Comparison of ENCODE assay signal across 18 cellular contexts in genomic region chr11:46387919-46388618, GRCh38. TPM values are rescaled to one million over a fixed set of nuclear protein-coding genes. Genes with fewer than 3 reads are reported as not detected.
A peak's percentile ranks its signal among the peaks of the same experiment; 100 is the strongest.
DNase-seq lines count a peak whose midpoint lies in the region; ATAC-seq and TF ChIP-seq lines count a peak whose summit lies in the region.
"Had no signal": no experiment of that assay in that cellular context is flagged by ENCODE, and none has a peak within 500 bp of the region (broad histone marks: within the 10 kb centered on the region; RNA-seq: fewer than 3 reads in every experiment).

No MANE protein-coding gene starts in this region.

- H3K36me3 ChIP-seq in breast epithelium, result no peaks in the 10 kb centered on the region
- H3K36me3 ChIP-seq: stomach had no signal

- H3K27ac Mint-ChIP-seq in stimulated activated naive CD8-positive, alpha-beta T cell treated with anti-CD3 and anti-CD28 coated beads, Interleukin-15, amount 100 ng/mL, for 72 hours, result no peak overlapping the region
- H3K27ac Mint-ChIP-seq in activated naive CD4-positive, alpha-beta T cell treated with anti-CD3 and anti-CD28 coated beads for 36 hours, result no peak overlapping the region
- H3K27ac Mint-ChIP-seq: activated B cell treated with CpG ODN at 0.5 μM for 24 hours had no signal

- peaks cover 61% of the 10 kb centered on the region for H3K4me1 Mint-ChIP-seq in stimulated activated naive CD8-positive, alpha-beta T cell treated with anti-CD3 and anti-CD28 coated beads, Interleukin-15, amount 100 ng/mL, for 72 hours
- peaks cover 23% of the 10 kb centered on the region for H3K4me1 Mint-ChIP-seq in activated naive CD4-positive, alpha-beta T cell treated with anti-CD3 and anti-CD28 coated beads for 36 hours (ENCODE audit: low read depth)

- no peak for TF ChIP-seq POLR2A in breast epithelium (IDR thresholded peaks at IDR 0.05)

- H3K27me3 ChIP-seq in breast epithelium, result peaks cover 22 to 47% of the 10 kb centered on the region in 2 donors

- no peak for TF ChIP-seq CTCF in breast epithelium (IDR thresholded peaks at IDR 0.05)

- peak; percentile 4 for ATAC-seq in stimulated activated naive CD8-positive, alpha-beta T cell treated with anti-CD3 and anti-CD28 coated beads, Interleukin-15, amount 100 ng/mL, for 72 hours
- no peak for ATAC-seq in stimulated activated naive CD8-positive, alpha-beta T cell treated with anti-CD3 and anti-CD28 coated beads, Interleukin-15, Interleukin-2, amounts not matched to agents 100 U/mL and 50 U/mL, for 24 hours

- H3K4me3 Mint-ChIP-seq in stimulated activated naive CD8-positive, alpha-beta T cell treated with anti-CD3 and anti-CD28 coated beads, Interleukin-15, amount 100 ng/mL, for 72 hours, result peak overlapping the region in 1 of 2 donors; percentile 48
- H3K4me3 Mint-ChIP-seq in activated naive CD4-positive, alpha-beta T cell treated with anti-CD3 and anti-CD28 coated beads for 36 hours, result no peak overlapping the region
- H3K4me3 Mint-ChIP-seq: activated B cell treated with CpG ODN at 0.5 μM for 24 hours had no signal

- peaks cover 79% of the 10 kb centered on the region for H3K27me3 Mint-ChIP-seq in stimulated activated naive CD8-positive, alpha-beta T cell treated with anti-CD3 and anti-CD28 coated beads, Interleukin-15, amount 100 ng/mL, for 72 hours
- H3K27me3 Mint-ChIP-seq in activated naive CD4-positive, alpha-beta T cell treated with anti-CD3 and anti-CD28 coated beads for 36 hours (ENCODE audit: low read depth), result peaks cover 55% of the 10 kb centered on the region

- peaks cover 20 to 29% of the 10 kb centered on the region in 2 donors for H3K4me1 ChIP-seq in breast epithelium

- H3K9me3 ChIP-seq in breast epithelium, result no peaks in the 10 kb centered on the region
- H3K9me3 ChIP-seq: HAP-1, stomach had no signal

- intact Hi-C loops in breast epithelium (cut with DNase I; ENCODE audit: low total_unique reads), result loop anchor here (10.0 kb wide), 1 partner anchor 147 kb away; no protein-coding TSS in a partner anchor
- intact Hi-C loops in activated naive CD4-positive, alpha-beta T cell treated with anti-CD3 and anti-CD28 coated beads for 36 hours (cut with micrococcal nuclease), result loop anchor here (5.0 kb wide), 1 partner anchor 284 kb away; no protein-coding TSS in a partner anchor

- H3K9me3 Mint-ChIP-seq in stimulated activated naive CD8-positive, alpha-beta T cell treated with anti-CD3 and anti-CD28 coated beads, Interleukin-15, amount 100 ng/mL, for 72 hours, result no peaks in the 10 kb centered on the region
- no peaks in the 10 kb centered on the region for H3K9me3 Mint-ChIP-seq in activated naive CD4-positive, alpha-beta T cell treated with anti-CD3 and anti-CD28 coated beads for 36 hours
- H3K9me3 Mint-ChIP-seq: activated B cell treated with CpG ODN at 0.5 μM for 24 hours had no signal

- H3K36me3 Mint-ChIP-seq in activated naive CD4-positive, alpha-beta T cell treated with anti-CD3 and anti-CD28 coated beads for 36 hours (ENCODE audit: low read depth), result no peaks in the 10 kb centered on the region

- no peak overlapping the region for H3K27ac ChIP-seq in breast epithelium
- H3K27ac ChIP-seq: C4-2B, stomach had no signal

- CTCF ChIA-PET in activated naive CD4-positive, alpha-beta T cell treated with anti-CD3 and anti-CD28 coated beads for 36 hours (lab: Charles Lee), result interaction anchor here (0.8 to 4.0 kb wide), 29 partner anchors 9 to 319 kb away, joined by 3 to 19 read pairs (median 5); partner anchors contain the start of genes ATG13 and HARBI1

- DNase-seq in stimulated activated naive CD8-positive, alpha-beta T cell treated with anti-CD3 and anti-CD28 coated beads, Interleukin-15, amount 100 ng/mL, for 72 hours, result no peak
- no peak for DNase-seq in stimulated activated naive CD8-positive, alpha-beta T cell treated with anti-CD3 and anti-CD28 coated beads, Interleukin-15, Interleukin-2, amounts not matched to agents 100 U/mL and 50 U/mL, for 24 hours
- DNase-seq in UCSD-AML1 (lab: John Stamatoyannopoulos, UW; ENCODE audit: unreplicated experiment) (peak; percentile 67), left kidney (ENCODE audit: low read depth, low spot score) (peak; percentile 71), breast epithelium (ENCODE audit: low spot score in 2 of 2) (no peak), putamen (ENCODE audit: low spot score) (no peak), NCI-H2029 (lab: John Stamatoyannopoulos, UW) (no peak)
- DNase-seq in activated naive CD4-positive, alpha-beta T cell treated with anti-CD3 and anti-CD28 coated beads for 36 hours, result no peak
- DNase-seq: activated B cell treated with CpG ODN at 0.5 μM for 24 hours; erythroblast; hypothalamus; mesenchymal stem cell; SHP77; stimulated activated CD4-positive, alpha-beta T cell treated with anti-CD3 and anti-CD28 coated beads, Interleukin-4, amount 100 ng/mL, for 4 hours; stomach had no signal

- H3K4me3 ChIP-seq in breast epithelium, result no peak overlapping the region
- H3K4me3 ChIP-seq: HAP-1, stomach had no signal

RNA-seq across cellular contexts. Expression of gene CHRM4, which starts 3.5 kb away (rescaled TPM):
- total RNA-seq in breast epithelium, result 1 to 10 TPM in 1 of 3 donors, under 1 TPM in 1, not detected in 1; 0.66 to 1.1 TPM
- not detected for total RNA-seq in activated naive CD4-positive, alpha-beta T cell treated with anti-CD3 and anti-CD28 coated beads for 36 hours
- total RNA-seq: renal cortical epithelial cell had no signal

RNA-seq across cellular contexts. Expression of gene MDK, which starts 6.6 kb away (rescaled TPM):
- total RNA-seq in breast epithelium, result 100 to 1,000 TPM in 1 of 3 donors, 10 to 100 TPM in 2; 20.5 to 115 (median 54.7) TPM
- total RNA-seq in activated naive CD4-positive, alpha-beta T cell treated with anti-CD3 and anti-CD28 coated beads for 36 hours, result 1 to 10 TPM; 2.9 to 4.6 TPM

RNA-seq across cellular contexts. Expression of gene DGKZ, which starts 40.8 kb away (rescaled TPM):
- total RNA-seq in breast epithelium, result 10 to 100 TPM; 42.3 to 46.5 (median 46.2) TPM
- total RNA-seq in activated naive CD4-positive, alpha-beta T cell treated with anti-CD3 and anti-CD28 coated beads for 36 hours, result 10 to 100 TPM; 82.9 to 89.2 TPM

Comparison
In these comparisons a context has a peak if more than half of its experiments do, and no peak if none do; other contexts are left out.
1. DNase-seq: peak in UCSD-AML1 (single experiment) and left kidney (single experiment); none in stimulated activated naive CD8-positive, alpha-beta T cell treated with anti-CD3 and anti-CD28 coated beads, Interleukin-15, amount 100 ng/mL, for 72 hours (0 of 2), stimulated activated naive CD8-positive, alpha-beta T cell treated with anti-CD3 and anti-CD28 coated beads, Interleukin-15, Interleukin-2, amounts not matched to agents 100 U/mL and 50 U/mL, for 24 hours (single experiment), breast epithelium (0 of 2), activated naive CD4-positive, alpha-beta T cell treated with anti-CD3 and anti-CD28 coated beads for 36 hours (single experiment), putamen (single experiment) and NCI-H2029 (single experiment).